11 cellular contexts compared by ENCODE assay signal in genomic region chr7:88293866-88294265, GRCh38. TPM values are rescaled to one million over a fixed set of nuclear protein-coding genes. Genes with fewer than 3 reads are reported as not detected.
"Had no signal": no experiment of that assay in that cellular context is flagged by ENCODE, and none has a peak within 500 bp of the region (broad histone marks: within the 10 kb centered on the region; RNA-seq: fewer than 3 reads in every experiment).

No MANE protein-coding gene starts in this region.

- H3K4me3 ChIP-seq: GM23248, GM23338, HAP-1 had no signal

- H3K4me1 ChIP-seq: HAP-1 had no signal

- H3K4me2 ChIP-seq: GM23338 had no signal

- H3K27ac ChIP-seq: GM23248 had no signal

- FAIRE-seq: H1, H54 had no signal

- H3K9ac ChIP-seq: GM23248 had no signal

- H3K36me3 ChIP-seq: HAP-1 had no signal

- ATAC-seq: GM23338, HCT116 had no signal

- DNase-seq: GM23248, GOT3, H7, H9, HCEC 1CT, HFFc6 had no signal

- H2AFZ ChIP-seq: GM23248, GM23338 had no signal

- H3K9me3 ChIP-seq: HAP-1 had no signal

RNA-seq across cellular contexts. Expression of gene STEAP4, which starts 12.8 kb away (rescaled TPM):
- total RNA-seq: GM23248, GM23338, H1, H9, HFFc6 had no signal
- polyA plus RNA-seq: GM23248 had no signal
